Comparison of ENCODE assay signal across 8 cellular contexts in genomic region chr12:4276524-4277204, GRCh38. TPM values are rescaled to one million over a fixed set of nuclear protein-coding genes. Genes with fewer than 3 reads are reported as not detected.
DNase-seq lines count a peak whose midpoint lies in the region; ATAC-seq and TF ChIP-seq lines count a peak whose summit lies in the region.

No MANE protein-coding gene starts in this region.

- no peak for TF ChIP-seq POLR2A in suprapubic skin (IDR thresholded peaks at IDR 0.05)

- WGBS in suprapubic skin = 5% methylated on average over 10 of the region's 10 CpGs

- no peak for TF ChIP-seq EP300 in suprapubic skin (IDR thresholded peaks at IDR 0.05)

- ATAC-seq in GM18498 (IDR thresholded peaks at IDR 0.05; ENCODE audit: unreplicated experiment) (peak; percentile 31), foreskin keratinocyte (peak; percentile 31)

- peaks cover 77% of the 10 kb centered on the region for H3K36me3 ChIP-seq in SJCRH30
- H3K36me3 ChIP-seq in suprapubic skin = peaks cover 14% of the 10 kb centered on the region

- H3K27me3 ChIP-seq in SJCRH30 (no peaks in the 10 kb centered on the region), foreskin keratinocyte (no peaks in the 10 kb centered on the region), suprapubic skin (peaks cover 33% of the 10 kb centered on the region)

- H3K4me1 ChIP-seq in SJCRH30 = peaks cover 15% of the 10 kb centered on the region
- peaks cover 23% of the 10 kb centered on the region for H3K4me1 ChIP-seq in foreskin keratinocyte
- H3K4me1 ChIP-seq in suprapubic skin = peaks cover 75% of the 10 kb centered on the region

- TF ChIP-seq CTCF in 22Rv1 (IDR thresholded peaks at IDR 0.05) (peak; percentile 97), foreskin keratinocyte (conservative IDR thresholded peaks at IDR 0.05) (peak; percentile 94), suprapubic skin (IDR thresholded peaks at IDR 0.05) (peak; percentile 73 to 82)

- H3K4me3 ChIP-seq in SJCRH30 (peak overlapping the region; percentile 93), suprapubic skin (peak overlapping the region; percentile 80)

- H3K27ac ChIP-seq in 22Rv1 = no peak overlapping the region
- H3K27ac ChIP-seq in SJCRH30 = peak overlapping the region; percentile 89
- H3K27ac ChIP-seq in foreskin keratinocyte = peak overlapping the region; percentile 94
- H3K27ac ChIP-seq in suprapubic skin = no peak overlapping the region

- DNase-seq in LHCN-M2 (ENCODE audit: low read depth) (peak; percentile 87), SJCRH30 (peak; percentile 93 to 98), foreskin keratinocyte (no peak), non-pigmented ciliary epithelial cell (ENCODE audit: low read depth) (peak; percentile 82), suprapubic skin (ENCODE audit: low spot score in 2 of 2) (peak; percentile 88 to 91)
- DNase-seq in activated gamma-delta T cell treated with anti-CD3 and anti-CD28 coated beads, Interleukin-2, amount 50 U/mL, for 16 hours (ENCODE audit: low read depth) = peak; percentile 84

- no peaks in the 10 kb centered on the region for H3K9me3 ChIP-seq in SJCRH30 (replicated peaks)
- no peaks in the 10 kb centered on the region for H3K9me3 ChIP-seq in suprapubic skin

RNA-seq across cellular contexts. Expression of gene CCND2, which starts 3.1 kb away (rescaled TPM):
- total RNA-seq in LHCN-M2 (2014; rRNA removed) (109 and 133 TPM in 2 replicates), foreskin keratinocyte (372 and 386 TPM in 2 replicates), suprapubic skin (10 to 100 TPM; 46.4 to 88.8 (median 55.5) TPM)
- 22.7 TPM for polyA plus RNA-seq in LHCN-M2 (2012)
- total RNA-seq in SJCRH30 (2014; rRNA removed; shearing (Covaris generic)) = 968 and 987 TPM in 2 replicates
- polyA plus RNA-seq in foreskin keratinocyte = 74.0 and 87.4 TPM in 2 replicates

RNA-seq across cellular contexts. Expression of gene TIGAR, which starts 44.3 kb away (rescaled TPM):
- 17.2 and 18.4 TPM in 2 replicates for total RNA-seq in LHCN-M2 (2014; rRNA removed)
- 15.0 TPM for polyA plus RNA-seq in LHCN-M2 (2012)
- 18.7 and 21.2 TPM in 2 replicates for total RNA-seq in SJCRH30 (2014; rRNA removed; shearing (Covaris generic))
- total RNA-seq in foreskin keratinocyte = 20.8 and 24.7 TPM in 2 replicates
- polyA plus RNA-seq in foreskin keratinocyte = 17.1 and 20.7 TPM in 2 replicates
- 1 to 10 TPM; 1.3 to 6.6 (median 4.7) TPM for total RNA-seq in suprapubic skin

Comparison
In these comparisons a context has a peak if more than half of its experiments do, and no peak if none do; other contexts are left out.
1. H3K27ac ChIP-seq: peak in SJCRH30 (single experiment) and foreskin keratinocyte (single experiment); none in 22Rv1 (single experiment) and suprapubic skin (single experiment).
2. DNase-seq: peak in LHCN-M2 (single experiment), SJCRH30 (2 of 2), activated gamma-delta T cell treated with anti-CD3 and anti-CD28 coated beads, Interleukin-2, amount 50 U/mL, for 16 hours (single experiment), non-pigmented ciliary epithelial cell (single experiment) and suprapubic skin (2 of 2); none in foreskin keratinocyte (0 of 2).
3. Peak in every context shown above with its lines, with median percentiles within 50 percentile points of each other: CTCF ChIP-seq.